In the genomic region with DNA sequence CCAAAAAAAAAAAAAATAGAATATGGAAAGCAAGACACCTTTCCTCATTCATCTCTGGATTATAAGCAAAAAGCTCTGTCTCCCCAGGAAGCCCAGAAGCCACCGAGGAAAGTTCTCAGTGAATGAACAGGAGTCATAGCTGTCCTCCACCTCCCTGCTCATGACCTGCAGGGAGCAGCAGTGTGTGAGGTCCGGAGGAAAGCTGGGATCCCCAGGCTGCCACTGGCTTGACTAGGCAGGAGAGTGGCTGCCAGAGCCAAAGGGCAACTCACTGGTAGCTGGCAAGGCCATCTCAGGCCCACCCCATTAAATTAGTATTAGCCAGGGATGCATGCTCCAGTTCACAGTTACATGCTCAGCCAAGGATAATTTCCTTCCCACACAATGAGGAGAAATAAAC, we compare ENCODE assay signal across 11 cellular contexts.
DNase-seq lines count a peak whose midpoint lies in the region; TF ChIP-seq lines count a peak whose summit lies in the region.
"Had no signal": no experiment of that assay in that cellular context is flagged by ENCODE, and none has a peak within 500 bp of the region (broad histone marks: within the 10 kb centered on the region; RNA-seq: fewer than 3 reads in every experiment).

No MANE protein-coding gene starts in this region.

- H3K27ac ChIP-seq in parathyroid adenoma (no peak overlapping the region), tibial nerve (no peak overlapping the region)
- H3K27ac ChIP-seq: cardiac muscle cell had no signal

- H3K9ac ChIP-seq in parathyroid adenoma: no peak overlapping the region

- no peaks in the 10 kb centered on the region for H3K79me2 ChIP-seq in parathyroid adenoma

- no peak for TF ChIP-seq POLR2A in tibial nerve (IDR thresholded peaks at IDR 0.05)

- H2AFZ ChIP-seq in parathyroid adenoma: peak overlapping the region; percentile 41

- H3K4me1 ChIP-seq in parathyroid adenoma (no peaks in the 10 kb centered on the region), tibial nerve (peaks cover 0 to 4% (median 0%) of the 10 kb centered on the region in 4 donors)

- TF ChIP-seq CTCF in epithelial cell of proximal tubule (conservative IDR thresholded peaks at IDR 0.05; ENCODE audit: low read depth, low read length) (peak; percentile 49), parathyroid adenoma (IDR thresholded peaks at IDR 0.05) (peak; percentile 46), tibial nerve (IDR thresholded peaks at IDR 0.05) (no peak)

- DNase-seq in ELF-1 (ENCODE audit: low read depth, low spot score): peak; percentile 39
- DNase-seq in NCI-H446 treated with DMSO at 0.1 percent for 48 hours (lab: John Stamatoyannopoulos, UW): peak; percentile 5
- DNase-seq in epithelial cell of proximal tubule (ENCODE audit: low read depth): no peak
- DNase-seq in activated effector memory CD4-positive, alpha-beta T cell treated with anti-CD3 and anti-CD28 coated beads, Interleukin-2, amount 50 U/mL, for 16 hours: no peak
- DNase-seq in tibial nerve (ENCODE audit: low spot score in 2 of 2): no peak
- no peak for DNase-seq in NCI-H524 treated with DMSO at 0.1 percent for 48 hours (lab: John Stamatoyannopoulos, UW)
- DNase-seq: activated gamma-delta T cell treated with Interleukin-2 at 50 U/mL for 16 hours, IMR-90, NCI-H1930 had no signal

- no peak overlapping the region for H3K4me2 ChIP-seq in parathyroid adenoma (ENCODE audit: low read length)

- 27 to 41% methylated on average over 2 of the region's 2 CpGs for WGBS in tibial nerve, 2 donors

- no peaks in the 10 kb centered on the region for H3K9me3 ChIP-seq in parathyroid adenoma (ENCODE audit: control insufficient read depth, low read length)
- peaks cover 0 to 5% (median 0%) of the 10 kb centered on the region in 4 donors for H3K9me3 ChIP-seq in tibial nerve

- no peaks in the 10 kb centered on the region for H3K36me3 ChIP-seq in parathyroid adenoma (ENCODE audit: control insufficient read depth, insufficient read depth, low read length)
- no peaks in the 10 kb centered on the region for H3K36me3 ChIP-seq in tibial nerve
- H3K36me3 ChIP-seq: cardiac muscle cell had no signal

- TF ChIP-seq EP300 in tibial nerve (IDR thresholded peaks at IDR 0.05): no peak

- no peak overlapping the region for H3K4me3 ChIP-seq in epithelial cell of proximal tubule (ENCODE audit: low read depth, low read length)
- no peak overlapping the region for H3K4me3 ChIP-seq in parathyroid adenoma (ENCODE audit: low read depth, low read length)
- H3K4me3 ChIP-seq in tibial nerve: no peak overlapping the region
- H3K4me3 ChIP-seq: cardiac muscle cell had no signal

- H3K27me3 ChIP-seq in parathyroid adenoma (ENCODE audit: control insufficient read depth, insufficient read depth, low read length) (no peaks in the 10 kb centered on the region), tibial nerve (no peaks in the 10 kb centered on the region)
- H3K27me3 ChIP-seq: cardiac muscle cell had no signal

Comparison
In these comparisons a context has a peak if more than half of its experiments do, and no peak if none do; other contexts are left out.
1. DNase-seq: peak in ELF-1 (single experiment) and NCI-H446 treated with DMSO at 0.1 percent for 48 hours (single experiment); none in epithelial cell of proximal tubule (single experiment), activated effector memory CD4-positive, alpha-beta T cell treated with anti-CD3 and anti-CD28 coated beads, Interleukin-2, amount 50 U/mL, for 16 hours (single experiment), tibial nerve (0 of 2) and NCI-H524 treated with DMSO at 0.1 percent for 48 hours (single experiment).
2. CTCF ChIP-seq: peak in epithelial cell of proximal tubule (single experiment) and parathyroid adenoma (single experiment); none in tibial nerve (0 of 5).